In the genomic region with DNA sequence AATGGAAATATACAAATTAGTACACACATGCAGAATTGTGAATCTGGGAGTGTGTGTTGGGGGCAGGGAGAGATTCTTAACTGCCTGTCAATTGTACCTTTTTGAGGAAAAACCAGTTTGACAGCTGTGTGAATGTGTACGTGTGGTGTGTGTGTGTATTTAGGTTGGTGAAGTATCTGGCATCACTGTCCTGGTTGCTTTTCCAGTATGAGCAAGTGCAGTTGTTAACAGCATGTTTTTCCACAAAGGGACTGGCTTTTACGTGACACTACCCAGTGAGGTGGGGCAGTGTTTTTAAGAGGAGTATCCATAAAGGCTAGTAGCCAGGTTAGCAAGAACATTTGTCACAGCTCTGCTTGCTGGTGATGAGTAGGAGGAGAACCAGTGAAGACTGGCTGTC, we compare ENCODE assay signal across 18 cellular contexts. TPM values are rescaled to one million over a fixed set of nuclear protein-coding genes. Genes with fewer than 3 reads are reported as not detected.
DNase-seq lines count a peak whose midpoint lies in the region; ATAC-seq, FAIRE-seq and TF ChIP-seq lines count a peak whose summit lies in the region.
"Had no signal": no experiment of that assay in that cellular context is flagged by ENCODE, and none has a peak within 500 bp of the region (broad histone marks: within the 10 kb centered on the region; RNA-seq: fewer than 3 reads in every experiment).

No MANE protein-coding gene starts in this region.

- H3K36me3 ChIP-seq in prostate gland = no peaks in the 10 kb centered on the region

- FAIRE-seq in GM18507 (lab: Jason Lieb, UNC) = peak; percentile 57
- FAIRE-seq: H54 had no signal

- H3K27ac ChIP-seq in prostate gland = peak overlapping the region in 1 of 2 donors; percentile 2
- H3K27ac ChIP-seq: testis had no signal

- WGBS in prostate gland = 27% methylated on average over 2 of the region's 2 CpGs

- intact Hi-C loops in prostate gland (cut with DNase I) = no loop called here

- H3K4me3 ChIP-seq in prostate gland = no peak overlapping the region
- H3K4me3 ChIP-seq: testis had no signal

- no peaks in the 10 kb centered on the region for H3K9me3 ChIP-seq in prostate gland
- H3K9me3 ChIP-seq: testis had no signal

- peak; percentile 99 for ATAC-seq in esophagus mucosa
- no peak for ATAC-seq in HG03045 (IDR thresholded peaks at IDR 0.05; ENCODE audit: unreplicated experiment)
- ATAC-seq in GM21526 (IDR thresholded peaks at IDR 0.05; ENCODE audit: low FRiP score, unreplicated experiment) = no peak
- ATAC-seq: Right ventricle myocardium inferior had no signal

- TF ChIP-seq POLR2A in prostate gland (IDR thresholded peaks at IDR 0.05) = no peak

- DNase-seq in GM18507 (ENCODE audit: extremely low spot score, insufficient read length, low read depth) (no peak), NCI-H526 (lab: John Stamatoyannopoulos, UW) (peak; percentile 27 to 51), prostate gland (ENCODE audit: low spot score) (peak; percentile 68), NCI-H128 (lab: John Stamatoyannopoulos, UW; ENCODE audit: unreplicated experiment) (no peak)
- DNase-seq: activated CD8-positive, alpha-beta memory T cell treated with anti-CD3 and anti-CD28 coated beads, Interleukin-2, amount 50 U/mL, for 48 hours; activated gamma-delta T cell treated with Interleukin-2 at 50 U/mL for 16 hours; caudate nucleus; COR-L47; NCI-H1436; NCI-H226; nucleus accumbens; T-helper 1 cell; testis had no signal

- no peaks in the 10 kb centered on the region for H3K4me1 ChIP-seq in prostate gland (replicated peaks)

- no peaks in the 10 kb centered on the region for H3K27me3 ChIP-seq in prostate gland (replicated peaks; ENCODE audit: insufficient read depth)
- H3K27me3 ChIP-seq: testis had no signal

- TF ChIP-seq CTCF in prostate gland (IDR thresholded peaks at IDR 0.05) = no peak

RNA-seq across cellular contexts. Expression of a gene that starts 56.1 kb away (rescaled TPM):
- total RNA-seq in esophagus mucosa (67.4 TPM), prostate gland (10 to 100 TPM; 35.4 to 58.3 TPM)

Comparison
In these comparisons a context has a peak if more than half of its experiments do, and no peak if none do; other contexts are left out.
1. DNase-seq: peak in NCI-H526 (2 of 2) and prostate gland (single experiment); none in GM18507 (single experiment) and NCI-H128 (single experiment).